In genomic region chr2:41038408-41038807, GRCh38 we compare ENCODE assay signal across 23 cellular contexts.
DNase-seq lines count a peak whose midpoint lies in the region; ATAC-seq and TF ChIP-seq lines count a peak whose summit lies in the region.
"Had no signal": no experiment of that assay in that cellular context is flagged by ENCODE, and none has a peak within 500 bp of the region (broad histone marks: within the 10 kb centered on the region; RNA-seq: fewer than 3 reads in every experiment).

No MANE protein-coding gene starts in this region.

- DNase-seq in HK-2 (ENCODE audit: unreplicated experiment) (peak; percentile 4), astrocyte of the hippocampus (ENCODE audit: low read depth, low spot score) (peak; percentile 48), foreskin fibroblast (peak; percentile 12 to 66), DMS153 treated with DMSO at 0.1 percent for 48 hours (lab: John Stamatoyannopoulos, UW; ENCODE audit: unreplicated experiment) (no peak), DMS153 (lab: John Stamatoyannopoulos, UW) (no peak), NOMO-1 treated with dmso at 0.1 percent for 144 hours (lab: John Stamatoyannopoulos, UW; ENCODE audit: unreplicated experiment) (no peak)
- DNase-seq: activated CD4-positive, alpha-beta T cell treated with anti-CD3 and anti-CD28 coated beads, Interleukin-2, amount 50 U/mL, for 48 hours; activated naive CD4-positive, alpha-beta T cell treated with anti-CD3 and anti-CD28 coated beads, Interleukin-2, amount 10 ng/mL, durations not matched to agents 7 days and 5 days; body of pancreas; C1 segment of cervical spinal cord; dermis blood vessel endothelial cell; DMS53; GOT3; heart right ventricle; MV-4-11; naive thymus-derived CD8-positive, alpha-beta T cell; NCI-H2029 treated with DMSO at 0.1 percent for 48 hours; NCI-H524; SHP77; spleen; T-cell had no signal

- TF ChIP-seq CTCF in foreskin fibroblast (IDR thresholded peaks at IDR 0.05; ENCODE audit: low read depth, low read length) = no peak

- no peak overlapping the region for H3K4me3 ChIP-seq in foreskin fibroblast (ENCODE audit: low read depth in 1 of 2, low read length in 2 of 2)
- H3K4me3 ChIP-seq: body of pancreas, heart right ventricle, prostate gland, spleen had no signal

- ATAC-seq in GM19455 (IDR thresholded peaks at IDR 0.05; ENCODE audit: unreplicated experiment) = no peak
- ATAC-seq: body of pancreas; heart right ventricle; naive thymus-derived CD8-positive, alpha-beta T cell; T-cell had no signal

Comparison
In these comparisons a context has a peak if more than half of its experiments do, and no peak if none do; other contexts are left out.
1. DNase-seq: peak in HK-2 (single experiment), astrocyte of the hippocampus (single experiment) and foreskin fibroblast (2 of 2); none in DMS153 treated with DMSO at 0.1 percent for 48 hours (single experiment), DMS153 (single experiment) and NOMO-1 treated with dmso at 0.1 percent for 144 hours (single experiment).